Comparison of ENCODE assay signal across 8 cellular contexts in genomic region chr1:45750298-45751038, GRCh38. TPM values are rescaled to one million over a fixed set of nuclear protein-coding genes. Genes with fewer than 3 reads are reported as not detected.
DNase-seq lines count a peak whose midpoint lies in the region; ATAC-seq and TF ChIP-seq lines count a peak whose summit lies in the region.

Gene IPP (minus strand): TSS chr1:45750653. CDS start chr1:45746411, 4,242 bp downstream.

- no peaks in the 10 kb centered on the region for H3K27me3 Mint-ChIP-seq in activated naive CD4-positive, alpha-beta T cell treated with anti-CD3 and anti-CD28 coated beads, Interleukin-2, amount 50 U/mL, for 24 hours

- H3K4me1 ChIP-seq in thoracic aorta (ENCODE audit: control insufficient read depth in 1 of 2, low read depth in 2 of 2): peaks cover 0 to 11% of the 10 kb centered on the region in 2 donors

- H3K9me3 ChIP-seq in thoracic aorta: no peaks in the 10 kb centered on the region

- H3K4me3 ChIP-seq in thoracic aorta: peak within 1 kb of the TSS; percentile 87

- H3K27me3 ChIP-seq in thoracic aorta (replicated peaks; ENCODE audit: insufficient read depth): no peaks in the 10 kb centered on the region

- ATAC-seq in HG02588 (IDR thresholded peaks at IDR 0.05; ENCODE audit: unreplicated experiment): peak; percentile 91
- ATAC-seq in SK-N-SH treated with all-trans-retinoic acid at 6 μM for 48 hours: peak; percentile 99
- peak; percentile 100 for ATAC-seq in omental fat pad (ENCODE audit: low FRiP score)
- ATAC-seq in thoracic aorta (ENCODE audit: insufficient number of reproducible peaks, low FRiP score, low read depth): peak; percentile 88

- H3K9me3 Mint-ChIP-seq in activated naive CD4-positive, alpha-beta T cell treated with anti-CD3 and anti-CD28 coated beads, Interleukin-2, amount 50 U/mL, for 24 hours: no peaks in the 10 kb centered on the region

- peaks cover 1% of the 10 kb centered on the region for H3K36me3 Mint-ChIP-seq in activated naive CD4-positive, alpha-beta T cell treated with anti-CD3 and anti-CD28 coated beads, Interleukin-2, amount 50 U/mL, for 24 hours

- peak; percentile 67 for TF ChIP-seq CTCF in GM10266 (IDR thresholded peaks at IDR 0.05; ENCODE audit: control insufficient read depth, insufficient read depth, low read depth, missing control alignments)
- no peak for TF ChIP-seq CTCF in omental fat pad (IDR thresholded peaks at IDR 0.05)
- TF ChIP-seq CTCF in thoracic aorta (IDR thresholded peaks at IDR 0.05): no peak

- H3K36me3 ChIP-seq in thoracic aorta: no peaks in the 10 kb centered on the region

- peak within 1 kb of the TSS; percentile 97 to 98 for H3K27ac ChIP-seq in thoracic aorta

- H3K4me3 Mint-ChIP-seq in activated naive CD4-positive, alpha-beta T cell treated with anti-CD3 and anti-CD28 coated beads, Interleukin-2, amount 50 U/mL, for 24 hours: peak within 1 kb of the TSS; percentile 99

- H3K4me1 Mint-ChIP-seq in activated naive CD4-positive, alpha-beta T cell treated with anti-CD3 and anti-CD28 coated beads, Interleukin-2, amount 50 U/mL, for 24 hours: peaks cover 35% of the 10 kb centered on the region

- H3K27ac Mint-ChIP-seq in activated naive CD4-positive, alpha-beta T cell treated with anti-CD3 and anti-CD28 coated beads, Interleukin-2, amount 50 U/mL, for 24 hours: peak within 1 kb of the TSS; percentile 100

- DNase-seq in GM10266 (ENCODE audit: extremely low spot score) (peak; percentile 99), NCI-H1092 (lab: John Stamatoyannopoulos, UW) (peak; percentile 100), glomerular endothelial cell (ENCODE audit: extremely low read depth, low read depth, low spot score) (peak; percentile 72), omental fat pad (ENCODE audit: low spot score) (peak; percentile 69), thoracic aorta (ENCODE audit: low spot score) (peak; percentile 82)

TF ChIP-seq in SK-N-SH treated with all-trans-retinoic acid at 6 μM for 48 hours, 23 proteins besides CTCF, POLR2A, EP300 and RAD21:
- TF ChIP-seq TOX (CRISPR knock-in tag; IDR thresholded peaks at IDR 0.05; ENCODE audit: borderline replicate concordance) (no peak), ZFP3 (CRISPR knock-in tag; IDR thresholded peaks at IDR 0.05) (0 out of 2 replicates have a peak, but pooled peaks have one; percentile 27)

RNA-seq across cellular contexts. Expression of gene IPP, which starts in this region (rescaled TPM):
- 6.2 and 6.6 TPM in 2 replicates for total RNA-seq in glomerular endothelial cell
- total RNA-seq in omental fat pad: 10 to 100 TPM in 1 of 4 donors, 1 to 10 TPM in 3; 4.1 to 12.0 (median 7.7) TPM
- 10 to 100 TPM in 1 of 2 donors, 1 to 10 TPM in 1; 6.9 to 10.2 TPM for total RNA-seq in thoracic aorta

Comparison
In these comparisons a context has a peak if more than half of its experiments do, and no peak if none do; other contexts are left out.
1. Peak in every context shown above with its lines: DNase-seq, ATAC-seq, H3K4me3 ChIP-seq and H3K27ac ChIP-seq.